Comparison of ENCODE assay signal across 9 cellular contexts in genomic region chr10:7667262-7668141, GRCh38. TPM values are rescaled to one million over a fixed set of nuclear protein-coding genes. Genes with fewer than 3 reads are reported as not detected.
DNase-seq lines count a peak whose midpoint lies in the region; TF ChIP-seq lines count a peak whose summit lies in the region.
"Had no signal": no experiment of that assay in that cellular context is flagged by ENCODE, and none has a peak within 500 bp of the region (broad histone marks: within the 10 kb centered on the region; RNA-seq: fewer than 3 reads in every experiment).

No MANE protein-coding gene starts in this region.

- no peak for TF ChIP-seq POLR2A in prostate gland (IDR thresholded peaks at IDR 0.05)

- H3K36me3 ChIP-seq in ES-I3 (ENCODE audit: insufficient read depth, low read length) (no peaks in the 10 kb centered on the region), right atrium auricular region (no peaks in the 10 kb centered on the region), prostate gland (no peaks in the 10 kb centered on the region)

- H3K27ac ChIP-seq in right atrium auricular region, result no peak overlapping the region
- H3K27ac ChIP-seq in prostate gland, result peak overlapping the region in 1 of 2 donors; percentile 42

- POLR2A ChIA-PET in activated CD4-positive, alpha-beta memory T cell treated with anti-CD3 and anti-CD28 coated beads, Interleukin-2, amount 10 ng/mL, durations not matched to agents 7 days and 5 days (lab: Charles Lee), result no interaction called here

- intact Hi-C loops in prostate gland (cut with DNase I), result loop anchor here (5.0 to 10.0 kb wide), 3 partner anchors 63 to 140 kb away; no protein-coding TSS in a partner anchor

- no peaks in the 10 kb centered on the region for H3K36me3 Mint-ChIP-seq in activated CD4-positive, alpha-beta memory T cell treated with anti-CD3 and anti-CD28 coated beads, Interleukin-2, amount 10 ng/mL, durations not matched to agents 7 days and 5 days (ENCODE audit: low read depth)

- no peak for DNase-seq in activated CD4-positive, alpha-beta memory T cell treated with anti-CD3 and anti-CD28 coated beads, Interleukin-2, amount 10 ng/mL, durations not matched to agents 7 days and 5 days
- DNase-seq in right atrium auricular region (ENCODE audit: low spot score) (no peak), prostate gland (ENCODE audit: low spot score) (no peak), NCI-H345 (lab: John Stamatoyannopoulos, UW) (no peak), AG08395 (ENCODE audit: low spot score) (no peak), SIG-M5 (lab: John Stamatoyannopoulos, UW) (no peak), RPMI8226 (no peak)

- no peak overlapping the region for H3K27ac Mint-ChIP-seq in activated CD4-positive, alpha-beta memory T cell treated with anti-CD3 and anti-CD28 coated beads, Interleukin-2, amount 10 ng/mL, durations not matched to agents 7 days and 5 days

- TF ChIP-seq CTCF in right atrium auricular region (IDR thresholded peaks at IDR 0.05), result no peak
- no peak for TF ChIP-seq CTCF in prostate gland (IDR thresholded peaks at IDR 0.05)

- CTCF ChIA-PET in activated CD4-positive, alpha-beta memory T cell treated with anti-CD3 and anti-CD28 coated beads, Interleukin-2, amount 10 ng/mL, durations not matched to agents 7 days and 5 days (lab: Charles Lee), result no interaction called here

- H3K4me1 Mint-ChIP-seq in activated CD4-positive, alpha-beta memory T cell treated with anti-CD3 and anti-CD28 coated beads, Interleukin-2, amount 10 ng/mL, durations not matched to agents 7 days and 5 days, result peaks cover 8% of the 10 kb centered on the region

- peaks cover 54% of the 10 kb centered on the region for H3K27me3 Mint-ChIP-seq in activated CD4-positive, alpha-beta memory T cell treated with anti-CD3 and anti-CD28 coated beads, Interleukin-2, amount 10 ng/mL, durations not matched to agents 7 days and 5 days

- H3K9me3 ChIP-seq in ES-I3 (ENCODE audit: control insufficient read depth, insufficient read depth, low read length), result no peaks in the 10 kb centered on the region
- no peaks in the 10 kb centered on the region for H3K9me3 ChIP-seq in right atrium auricular region
- H3K9me3 ChIP-seq in prostate gland, result no peaks in the 10 kb centered on the region

- H3K4me3 Mint-ChIP-seq in activated CD4-positive, alpha-beta memory T cell treated with anti-CD3 and anti-CD28 coated beads, Interleukin-2, amount 10 ng/mL, durations not matched to agents 7 days and 5 days, result peak overlapping the region; percentile 37

- H3K4me1 ChIP-seq in ES-I3 (ENCODE audit: insufficient read depth, low read length) (peaks cover 4% of the 10 kb centered on the region; the same call in 1 of the 2 replicates), right atrium auricular region (peaks cover 0 to 16% of the 10 kb centered on the region in 2 donors), prostate gland (replicated peaks) (no peaks in the 10 kb centered on the region)

- H3K9me3 Mint-ChIP-seq in activated CD4-positive, alpha-beta memory T cell treated with anti-CD3 and anti-CD28 coated beads, Interleukin-2, amount 10 ng/mL, durations not matched to agents 7 days and 5 days, result no peaks in the 10 kb centered on the region

- H3K27me3 ChIP-seq in right atrium auricular region (no peaks in the 10 kb centered on the region), prostate gland (replicated peaks; ENCODE audit: insufficient read depth) (peaks cover 2% of the 10 kb centered on the region)

- H3K4me3 ChIP-seq in right atrium auricular region (peak overlapping the region; percentile 40 to 72), prostate gland (peak overlapping the region; percentile 20 to 62)

- WGBS in prostate gland, result 3% methylated on average over 31 of the region's 44 CpGs

- H3K9ac ChIP-seq in ES-I3 (ENCODE audit: low read depth, low read length), result peak overlapping the region; percentile 78

RNA-seq across cellular contexts. Expression of gene ITIH5, which starts 0.7 kb away (rescaled TPM):
- not detected for total RNA-seq in activated CD4-positive, alpha-beta memory T cell treated with anti-CD3 and anti-CD28 coated beads, Interleukin-2, amount 10 ng/mL, durations not matched to agents 7 days and 5 days
- total RNA-seq in right atrium auricular region, result 1 to 10 TPM; 3.1 to 7.3 TPM
- 10 to 100 TPM; 13.5 to 42.0 TPM for total RNA-seq in prostate gland
- total RNA-seq: Daoy had no signal

RNA-seq across cellular contexts. Expression of gene ITIH2, which starts 35.6 kb away (rescaled TPM):
- total RNA-seq in activated CD4-positive, alpha-beta memory T cell treated with anti-CD3 and anti-CD28 coated beads, Interleukin-2, amount 10 ng/mL, durations not matched to agents 7 days and 5 days, result not detected
- total RNA-seq in right atrium auricular region (not detected), prostate gland (not detected)
- total RNA-seq: Daoy had no signal

Comparison
In these comparisons a context has a peak if more than half of its experiments do, and no peak if none do; other contexts are left out.
1. RNA of gene ITIH5, which starts 0.7 kb away (total RNA-seq): 13.5 to 42.0 TPM in prostate gland and 3.1 to 7.3 TPM in right atrium auricular region; not detected in activated CD4-positive, alpha-beta memory T cell treated with anti-CD3 and anti-CD28 coated beads, Interleukin-2, amount 10 ng/mL, durations not matched to agents 7 days and 5 days; every median in the first group is over 4 times any median in the second.